15 cellular contexts compared by ENCODE assay signal in genomic region chr9:127634698-127635097, GRCh38. TPM values are rescaled to one million over a fixed set of nuclear protein-coding genes. Genes with fewer than 3 reads are reported as not detected.
A peak's percentile ranks its signal among the peaks of the same experiment; 100 is the strongest.
DNase-seq lines count a peak whose midpoint lies in the region; ATAC-seq and TF ChIP-seq lines count a peak whose summit lies in the region.
"Had no signal": no experiment of that assay in that cellular context is flagged by ENCODE, and none has a peak within 500 bp of the region (broad histone marks: within the 10 kb centered on the region; RNA-seq: fewer than 3 reads in every experiment).

No MANE protein-coding gene starts in this region.

- H3K36me3 ChIP-seq in lower lobe of right lung, result no peaks in the 10 kb centered on the region
- H3K36me3 ChIP-seq in trophoblast cell (ENCODE audit: control insufficient read depth in 1 of 2, insufficient read depth in 2 of 2, low read length in 2 of 2), result no peaks in the 10 kb centered on the region
- H3K36me3 ChIP-seq: brain microvascular endothelial cell had no signal

- H3K9ac ChIP-seq in trophoblast cell (ENCODE audit: low read length), result no peak overlapping the region

- H3K9me3 ChIP-seq in lower lobe of right lung (no peaks in the 10 kb centered on the region), trophoblast cell (ENCODE audit: insufficient read depth, low read depth, low read length) (no peaks in the 10 kb centered on the region)

- TF ChIP-seq CTCF in lower lobe of right lung (IDR thresholded peaks at IDR 0.05), result no peak

- H3K4me3 ChIP-seq in lower lobe of right lung (no peak overlapping the region), trophoblast cell (ENCODE audit: low read depth, low read length) (no peak overlapping the region)
- H3K4me3 ChIP-seq: GM12878 had no signal

- H3K4me1 ChIP-seq in lower lobe of right lung (peaks cover 45% of the 10 kb centered on the region), trophoblast cell (ENCODE audit: control insufficient read depth in 1 of 2, insufficient read depth in 2 of 2, low read length in 2 of 2) (peaks cover 0 to 3% of the 10 kb centered on the region in 2 experiments)

- H3K14ac ChIP-seq in trophoblast cell (ENCODE audit: low read length), result no peak overlapping the region

- H4K12ac ChIP-seq in trophoblast cell (ENCODE audit: low read depth, low read length), result no peak overlapping the region

- H4K8ac ChIP-seq in trophoblast cell (ENCODE audit: low read depth, low read length), result no peak overlapping the region

- H3K79me2 ChIP-seq in trophoblast cell (ENCODE audit: control insufficient read depth, insufficient read depth, low read length, poor library complexity), result no peaks in the 10 kb centered on the region

- H3K79me1 ChIP-seq in trophoblast cell (ENCODE audit: low read length), result no peaks in the 10 kb centered on the region

- H3K18ac ChIP-seq in trophoblast cell (ENCODE audit: low read length), result no peak overlapping the region

- CTCF ChIA-PET in HEK293T (lab: Yijun Ruan, JAX), result interaction anchor here (0.7 kb wide), 2 partner anchors 91 to 228 kb away, joined by 3 to 4 read pairs; no protein-coding TSS in a partner anchor

- no peak overlapping the region for H3K23ac ChIP-seq in trophoblast cell (ENCODE audit: low read length)

- no peak overlapping the region for H3K4me2 ChIP-seq in trophoblast cell (ENCODE audit: low read length)

- no peak overlapping the region for H2BK120ac ChIP-seq in trophoblast cell (ENCODE audit: insufficient read depth, low read length, poor library complexity)

- H2BK12ac ChIP-seq in trophoblast cell (ENCODE audit: low read length), result no peak overlapping the region

- H3K27ac ChIP-seq in lower lobe of right lung (peak overlapping the region; percentile 51), trophoblast cell (ENCODE audit: low read depth, low read length) (no peak overlapping the region)
- H3K27ac ChIP-seq: brain microvascular endothelial cell had no signal

- POLR2A ChIA-PET in HEK293T (lab: Yijun Ruan, JAX), result no interaction called here

- DNase-seq in NCI-H2227 (lab: John Stamatoyannopoulos, UW; ENCODE audit: unreplicated experiment) (peak; percentile 5), NCI-H2227 treated with DMSO at 0.1 percent for 48 hours (lab: John Stamatoyannopoulos, UW) (no peak), HEK293T (ENCODE audit: extremely low spot score) (no peak), SW480 (ENCODE audit: low spot score) (peak; percentile 30), lower lobe of right lung (no peak), GM19240 (ENCODE audit: insufficient read length, low spot score) (no peak), trophoblast cell (no peak)
- DNase-seq: activated CD4-positive, alpha-beta T cell treated with anti-CD3 and anti-CD28 coated beads, Interleukin-2, amount 50 U/mL, for 48 hours; brain microvascular endothelial cell; Calu3; hypothalamus; stimulated activated CD8-positive, alpha-beta memory T cell treated with anti-CD3 and anti-CD28 coated beads, Interleukin-4, amount 100 ng/mL, for 48 hours; T-helper 2 cell had no signal

- H2AK5ac ChIP-seq in trophoblast cell (ENCODE audit: low read length), result no peak overlapping the region

- no peak overlapping the region for H4K91ac ChIP-seq in trophoblast cell (ENCODE audit: low read depth, low read length)

- WGBS in trophoblast cell (ENCODE audit: extremely low coverage, insufficient coverage, insufficient read length), result no CpG with 5 or more reads among the region's 5 CpGs

- ATAC-seq in lower lobe of right lung (no peak), HG02885 (IDR thresholded peaks at IDR 0.05; ENCODE audit: poor library complexity, unreplicated experiment) (no peak)
- ATAC-seq: GM12878 had no signal

- H3K27me3 ChIP-seq in lower lobe of right lung (ENCODE audit: low read depth), result no peaks in the 10 kb centered on the region
- no peaks in the 10 kb centered on the region for H3K27me3 ChIP-seq in trophoblast cell (ENCODE audit: insufficient read depth, low read length)
- H3K27me3 ChIP-seq: brain microvascular endothelial cell had no signal

- intact Hi-C loops in lower lobe of right lung (cut with DNase I), result no loop called here

- H2AFZ ChIP-seq in trophoblast cell (ENCODE audit: insufficient read depth, low read length, poor library complexity), result no peak overlapping the region

- H2BK5ac ChIP-seq in trophoblast cell (ENCODE audit: low read depth, low read length, poor library complexity), result no peak overlapping the region

- no peak overlapping the region for H3K4ac ChIP-seq in trophoblast cell (ENCODE audit: low read depth, low read length)

TF ChIP-seq in HEK293T, 16 proteins besides CTCF, POLR2A, EP300 and RAD21:
- TF ChIP-seq FOXK2 (IDR thresholded peaks at IDR 0.05), result no peak
- TF ChIP-seq BHLHE40 (IDR thresholded peaks at IDR 0.05; ENCODE audit: borderline replicate concordance), result no peak
- TF ChIP-seq TARDBP (IDR thresholded peaks at IDR 0.05), result no peak
- peak; percentile 87 for TF ChIP-seq ZNF384 (IDR thresholded peaks at IDR 0.05)

RNA-seq across cellular contexts. Expression of gene STXBP1, which starts 22.6 kb away (rescaled TPM):
- 88.6 TPM for total RNA-seq in lower lobe of right lung
- polyA plus RNA-seq in trophoblast cell (2013), result 79.8 and 92.5 TPM in 2 replicates

Comparison
In these comparisons a context has a peak if more than half of its experiments do, and no peak if none do; other contexts are left out.
1. DNase-seq: peak in NCI-H2227 (single experiment) and SW480 (single experiment); none in NCI-H2227 treated with DMSO at 0.1 percent for 48 hours (single experiment), HEK293T (single experiment), lower lobe of right lung (single experiment), GM19240 (single experiment) and trophoblast cell (0 of 2).